ENCODE assay signal across 7 cellular contexts in the genomic region with DNA sequence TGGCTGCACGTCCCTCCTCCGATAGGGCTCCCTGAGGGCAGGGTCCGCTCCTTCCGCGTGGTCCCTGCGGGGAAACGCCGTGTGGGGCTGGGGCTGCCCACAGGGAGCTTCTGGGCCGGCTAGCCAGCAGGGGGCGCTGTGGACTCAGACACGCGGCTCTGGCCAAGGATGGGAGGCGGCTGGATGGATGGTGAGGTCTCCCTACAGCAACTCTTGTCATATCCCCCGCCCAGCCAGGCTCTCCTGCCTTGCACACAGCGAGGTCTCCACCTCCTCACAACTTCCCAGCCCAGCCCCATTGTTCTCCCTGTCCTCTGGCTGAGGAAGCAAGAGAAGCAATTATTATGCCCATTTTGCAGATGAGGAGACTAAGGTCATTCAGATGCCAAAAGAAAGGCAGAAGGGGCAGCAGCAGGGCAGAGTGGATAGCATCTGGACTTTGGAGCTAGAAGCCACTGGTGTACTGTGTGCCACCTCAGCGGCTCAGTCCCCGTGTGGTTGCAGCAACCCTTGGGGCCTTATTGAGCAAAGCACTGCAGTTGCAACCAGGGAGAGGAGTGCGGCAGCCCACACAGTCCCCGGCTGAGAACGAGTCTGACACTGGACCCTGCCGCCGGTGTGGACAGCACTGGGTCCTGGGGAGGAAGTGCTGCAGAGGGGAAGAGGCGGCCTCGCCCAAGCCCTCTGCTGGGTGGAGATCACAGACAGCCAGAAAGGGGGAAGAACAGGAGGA.
DNase-seq lines count a peak whose midpoint lies in the region; ATAC-seq and TF ChIP-seq lines count a peak whose summit lies in the region.

No MANE protein-coding gene starts in this region.

- DNase-seq in GM19238 (ENCODE audit: insufficient read length, low spot score) (peak; percentile 70), OCI-LY7 (ENCODE audit: low spot score) (peak; percentile 82), foreskin keratinocyte (no peak), prostate gland (ENCODE audit: low spot score) (peak; percentile 33), NCI-H1092 (lab: John Stamatoyannopoulos, UW) (no peak), occipital lobe (lab: John Stamatoyannopoulos, UW) (no peak)
- peak; percentile 95 for DNase-seq in activated T-cell treated with anti-CD3 and anti-CD28 coated beads, Interleukin-2, amount 50 U/mL, for 24 hours

- ATAC-seq in foreskin keratinocyte = no peak

- no peak overlapping the region for H2AFZ ChIP-seq in OCI-LY7 (ENCODE audit: low read length)

- H3K4me1 ChIP-seq in OCI-LY7 (ENCODE audit: insufficient read depth, low read length, poor library complexity, severe bottlenecking) (peaks cover 86% of the 10 kb centered on the region), foreskin keratinocyte (peaks cover 13% of the 10 kb centered on the region), prostate gland (replicated peaks) (peaks cover 10% of the 10 kb centered on the region)

- WGBS in prostate gland = 84% methylated on average over 24 of the region's 24 CpGs

- no peaks in the 10 kb centered on the region for H3K27me3 Mint-ChIP-seq in activated T-cell treated with anti-CD3 and anti-CD28 coated beads, Interleukin-2, amount 50 U/mL, for 24 hours

- H3K27ac Mint-ChIP-seq in activated T-cell treated with anti-CD3 and anti-CD28 coated beads, Interleukin-2, amount 50 U/mL, for 24 hours = no peak overlapping the region

- no peak overlapping the region for H3K4me3 ChIP-seq in OCI-LY7 (ENCODE audit: low read depth, low read length, poor library complexity, severe bottlenecking)
- no peak overlapping the region for H3K4me3 ChIP-seq in prostate gland

- no peak overlapping the region for H3K4me3 Mint-ChIP-seq in activated T-cell treated with anti-CD3 and anti-CD28 coated beads, Interleukin-2, amount 50 U/mL, for 24 hours

- H3K36me3 ChIP-seq in OCI-LY7 (ENCODE audit: insufficient read depth, low read length) = no peaks in the 10 kb centered on the region
- no peaks in the 10 kb centered on the region for H3K36me3 ChIP-seq in prostate gland

- H3K9me3 ChIP-seq in OCI-LY7 (ENCODE audit: low read length) (no peaks in the 10 kb centered on the region), prostate gland (no peaks in the 10 kb centered on the region)

- 0 out of 2 replicates have a peak overlapping the region, but pooled peaks have one; percentile 1 for H3K4me2 ChIP-seq in OCI-LY7 (ENCODE audit: low read length)

- H3K27me3 ChIP-seq in foreskin keratinocyte (no peaks in the 10 kb centered on the region), prostate gland (replicated peaks; ENCODE audit: insufficient read depth) (no peaks in the 10 kb centered on the region)

- H3K79me2 ChIP-seq in OCI-LY7 (ENCODE audit: insufficient read depth, low read depth, low read length) = no peaks in the 10 kb centered on the region

- POLR2A ChIA-PET in OCI-LY7 (lab: Charles Lee) = interaction anchor here (0.6 to 1.1 kb wide), 2 partner anchors 91 to 99 kb away, joined by 3 read pairs; partner anchors contain the start of gene ZFP36L2

- H3K9me3 Mint-ChIP-seq in activated T-cell treated with anti-CD3 and anti-CD28 coated beads, Interleukin-2, amount 50 U/mL, for 24 hours = no peaks in the 10 kb centered on the region

- TF ChIP-seq CTCF in OCI-LY7 (conservative IDR thresholded peaks at IDR 0.05; ENCODE audit: low read length) = peak; percentile 93
- peak; percentile 71 for TF ChIP-seq CTCF in foreskin keratinocyte (conservative IDR thresholded peaks at IDR 0.05)
- TF ChIP-seq CTCF in prostate gland (IDR thresholded peaks at IDR 0.05) = peak; percentile 12 to 60 (median 55)

- intact Hi-C loops in OCI-LY7 (cut with micrococcal nuclease; ENCODE audit: unreplicated experiment) = no loop called here
- intact Hi-C loops in prostate gland (cut with DNase I) = no loop called here

- CTCF ChIA-PET in OCI-LY7 (lab: Charles Lee; ENCODE audit: unreplicated experiment) = interaction anchor here (0.6 to 4.5 kb wide), 2 partner anchors 13 to 102 kb away, joined by 3 to 30 read pairs; partner anchors contain the start of gene ZFP36L2

- no peak overlapping the region for H3K27ac ChIP-seq in OCI-LY7 (ENCODE audit: low read depth, low read length, poor library complexity, severe bottlenecking)
- H3K27ac ChIP-seq in foreskin keratinocyte = no peak overlapping the region
- no peak overlapping the region for H3K27ac ChIP-seq in prostate gland

- no peaks in the 10 kb centered on the region for H3K9me2 ChIP-seq in OCI-LY7 (ENCODE audit: insufficient read depth, low read length)

- peaks cover 70% of the 10 kb centered on the region for H3K4me1 Mint-ChIP-seq in activated T-cell treated with anti-CD3 and anti-CD28 coated beads, Interleukin-2, amount 50 U/mL, for 24 hours (ENCODE audit: low read depth)

- H3K36me3 Mint-ChIP-seq in activated T-cell treated with anti-CD3 and anti-CD28 coated beads, Interleukin-2, amount 50 U/mL, for 24 hours (ENCODE audit: low read depth) = no peaks in the 10 kb centered on the region

- no peaks in the 10 kb centered on the region for H4K20me1 ChIP-seq in OCI-LY7 (ENCODE audit: insufficient read depth, low read length)

- TF ChIP-seq POLR2A in prostate gland (IDR thresholded peaks at IDR 0.05) = peak; percentile 9

- no TSS peak for BruUV-seq in OCI-LY7 (replicated peaks; lab: Mats Ljungman, UMichigan)

Comparison
In these comparisons a context has a peak if more than half of its experiments do, and no peak if none do; other contexts are left out.
1. DNase-seq: peak in GM19238 (single experiment), OCI-LY7 (single experiment), activated T-cell treated with anti-CD3 and anti-CD28 coated beads, Interleukin-2, amount 50 U/mL, for 24 hours (single experiment) and prostate gland (single experiment); none in foreskin keratinocyte (0 of 2), NCI-H1092 (single experiment) and occipital lobe (single experiment).
2. Peak in every context shown above with its lines, with median percentiles within 50 percentile points of each other: CTCF ChIP-seq.